In the genomic region with DNA sequence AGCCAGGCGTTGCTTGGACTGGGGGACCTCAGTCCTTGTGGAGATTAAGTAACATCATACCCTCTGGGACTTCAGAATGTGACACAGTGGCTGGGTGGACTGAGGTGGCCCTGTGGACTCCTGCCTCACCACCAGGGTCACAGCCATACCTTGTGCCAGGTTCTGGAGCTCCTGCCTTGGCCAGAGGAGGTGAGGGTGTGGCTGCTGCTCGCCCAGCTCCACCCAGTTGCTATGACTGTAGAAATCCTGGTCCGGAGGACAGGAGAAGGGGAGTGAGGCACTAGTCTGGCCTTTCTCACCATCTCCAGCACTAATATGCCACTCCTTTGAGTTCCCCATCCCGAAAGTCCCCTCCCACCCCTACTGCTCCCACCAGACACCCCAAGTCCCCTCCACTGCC, we compare ENCODE assay signal across 2 cellular contexts.
A peak's percentile ranks its signal among the peaks of the same experiment; 100 is the strongest.
TF ChIP-seq lines count a peak whose summit lies in the region.

No MANE protein-coding gene starts in this region.

TF ChIP-seq in A549, 52 proteins besides CTCF, POLR2A, EP300 and RAD21:
- TF ChIP-seq POLR2AphosphoS2 (conservative IDR thresholded peaks at IDR 0.05; ENCODE audit: low read length) (no peak), NPAS2 (CRISPR knock-in tag; IDR thresholded peaks at IDR 0.05; ENCODE audit: borderline replicate concordance) (no peak), FOSB (CRISPR knock-in tag; IDR thresholded peaks at IDR 0.05) (no peak)

TF ChIP-seq in HCT116, 20 proteins besides CTCF, POLR2A, EP300 and RAD21:
- TF ChIP-seq ELF1 (IDR thresholded peaks at IDR 0.05; ENCODE audit: borderline replicate concordance, low read depth) (no peak), POLR2AphosphoS5 (IDR thresholded peaks at IDR 0.05; ENCODE audit: low read depth, low read length) (peak; percentile 44), JUND (IDR thresholded peaks at IDR 0.05) (no peak), FOSL1 (IDR thresholded peaks at IDR 0.05; ENCODE audit: low read depth) (no peak), EZH2phosphoT487 (IDR thresholded peaks at IDR 0.05; ENCODE audit: borderline replicate concordance) (no peak)
- TF ChIP-seq, protein P1, sequence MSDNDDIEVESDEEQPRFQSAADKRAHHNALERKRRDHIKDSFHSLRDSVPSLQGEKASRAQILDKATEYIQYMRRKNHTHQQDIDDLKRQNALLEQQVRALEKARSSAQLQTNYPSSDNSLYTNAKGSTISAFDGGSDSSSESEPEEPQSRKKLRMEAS (IDR thresholded peaks at IDR 0.05): no peak
